Comparison of ENCODE assay signal across 21 cellular contexts in genomic region chr3:177089901-177090300, GRCh38.
DNase-seq lines count a peak whose midpoint lies in the region; ATAC-seq lines count a peak whose summit lies in the region.
"Had no signal": no experiment of that assay in that cellular context is flagged by ENCODE, and none has a peak within 500 bp of the region (broad histone marks: within the 10 kb centered on the region; RNA-seq: fewer than 3 reads in every experiment).

No MANE protein-coding gene starts in this region.

- H3K4me2 ChIP-seq in Karpas-422 (ENCODE audit: low read depth, low read length, poor library complexity, severe bottlenecking), result no peak overlapping the region
- H3K4me2 ChIP-seq: smooth muscle cell had no signal

- H3K4me1 Mint-ChIP-seq in CD4-positive, CD25-positive, alpha-beta regulatory T cell, result peaks cover 49 to 78% (median 56%) of the 10 kb centered on the region in 4 donors

- H3K27ac ChIP-seq in CD4-positive, CD25-positive, alpha-beta regulatory T cell (ENCODE audit: insufficient read depth, low read length, poor library complexity, severe bottlenecking), result no peak overlapping the region
- H3K27ac ChIP-seq in Karpas-422 (ENCODE audit: low read length), result peak overlapping the region; percentile 37; the same call in 1 of the 2 replicates
- H3K27ac ChIP-seq in cingulate gyrus (ENCODE audit: low read depth, low read length), result peak overlapping the region; percentile 71
- H3K27ac ChIP-seq: body of pancreas, esophagus squamous epithelium, Peyer's patch, thoracic aorta, vagina had no signal

- H3K9me3 Mint-ChIP-seq in CD4-positive, CD25-positive, alpha-beta regulatory T cell, result peaks cover 0 to 27% (median 9%) of the 10 kb centered on the region in 7 donors

- H3K9me3 ChIP-seq in CD4-positive, CD25-positive, alpha-beta regulatory T cell (ENCODE audit: control insufficient read depth in 2 of 2, low read length in 2 of 2), result peaks cover 6 to 15% of the 10 kb centered on the region in 2 experiments
- no peaks in the 10 kb centered on the region; the same call in 1 of the 2 replicates for H3K9me3 ChIP-seq in Karpas-422 (ENCODE audit: low read length)
- H3K9me3 ChIP-seq: body of pancreas, gastrocnemius medialis, thoracic aorta, vagina had no signal

- H3K4me1 ChIP-seq in CD4-positive, CD25-positive, alpha-beta regulatory T cell (ENCODE audit: control insufficient read depth, insufficient read depth, low read length, poor library complexity, severe bottlenecking), result peaks cover 27% of the 10 kb centered on the region
- H3K4me1 ChIP-seq in Karpas-422 (ENCODE audit: low read length), result peaks cover 50% of the 10 kb centered on the region
- H3K4me1 ChIP-seq: body of pancreas had no signal

- H3K4me3 Mint-ChIP-seq in CD4-positive, CD25-positive, alpha-beta regulatory T cell, result peak overlapping the region in 1 of 4 donors; percentile 2
- H3K4me3 Mint-ChIP-seq: effector memory CD8-positive, alpha-beta T cell had no signal

- peak overlapping the region in 2 of 3 donors; percentile 21 to 77 for H3K27ac Mint-ChIP-seq in CD4-positive, CD25-positive, alpha-beta regulatory T cell

- H3K27me3 Mint-ChIP-seq in CD4-positive, CD25-positive, alpha-beta regulatory T cell, result no peaks in the 10 kb centered on the region
- H3K27me3 Mint-ChIP-seq: effector memory CD8-positive, alpha-beta T cell had no signal

- no peaks in the 10 kb centered on the region for H3K9me2 ChIP-seq in Karpas-422 (replicated peaks; ENCODE audit: insufficient read depth, low read length)

- H4K20me1 ChIP-seq in Karpas-422 (ENCODE audit: insufficient read depth, low read depth, low read length), result no peaks in the 10 kb centered on the region

- no peak for DNase-seq in CD4-positive, CD25-positive, alpha-beta regulatory T cell
- DNase-seq in Karpas-422 (no peak), pons (ENCODE audit: low spot score) (peak; percentile 72), NCI-H2171 treated with DMSO at 0.1 percent for 48 hours (lab: John Stamatoyannopoulos, UW) (no peak), NCI-H2227 (lab: John Stamatoyannopoulos, UW; ENCODE audit: unreplicated experiment) (no peak)
- DNase-seq: body of pancreas; effector memory CD8-positive, alpha-beta T cell; esophagus squamous epithelium; gastrocnemius medialis; NCI-H1436 treated with DMSO at 0.1 percent for 48 hours; NCI-H510A treated with DMSO at 0.1 percent for 48 hours; Peyer's patch; stimulated activated CD4-positive, alpha-beta T cell treated with anti-CD3 and anti-CD28 coated beads, Interleukin-2, amount 100 ng/mL, for 24 hours; T-helper 1 cell had no signal

- no peak overlapping the region for H2AFZ ChIP-seq in Karpas-422 (ENCODE audit: low read length)

- no peak for ATAC-seq in CD4-positive, CD25-positive, alpha-beta regulatory T cell (ENCODE audit: low read depth in 2 of 2)
- no peak for ATAC-seq in GM18861 (IDR thresholded peaks at IDR 0.05; ENCODE audit: unreplicated experiment)
- no peak for ATAC-seq in HG02840 (IDR thresholded peaks at IDR 0.05; ENCODE audit: low FRiP score, unreplicated experiment)
- ATAC-seq: body of pancreas; effector memory CD8-positive, alpha-beta T cell; gastrocnemius medialis had no signal

- H3K36me3 ChIP-seq in CD4-positive, CD25-positive, alpha-beta regulatory T cell (ENCODE audit: control insufficient read depth, insufficient read depth, low read length), result peaks cover 5% of the 10 kb centered on the region
- H3K36me3 ChIP-seq in Karpas-422 (ENCODE audit: insufficient read depth, low read length), result 0 out of 2 replicates have a peak, but pooled peaks cover 6% of the 10 kb centered on the region
- H3K36me3 ChIP-seq: gastrocnemius medialis, Peyer's patch, thoracic aorta, vagina had no signal

- no peak overlapping the region for H3K9ac ChIP-seq in Karpas-422 (ENCODE audit: low read length)

- no peak overlapping the region for H3K4me3 ChIP-seq in CD4-positive, CD25-positive, alpha-beta regulatory T cell (ENCODE audit: low read depth, low read length)
- H3K4me3 ChIP-seq in Karpas-422 (ENCODE audit: low read length), result no peak overlapping the region
- H3K4me3 ChIP-seq: body of pancreas, esophagus squamous epithelium, gastrocnemius medialis, K562, Peyer's patch, smooth muscle cell, thoracic aorta, vagina had no signal

- no peaks in the 10 kb centered on the region for H3K27me3 ChIP-seq in CD4-positive, CD25-positive, alpha-beta regulatory T cell (ENCODE audit: control insufficient read depth, insufficient read depth, low read length)
- H3K27me3 ChIP-seq in Karpas-422 (ENCODE audit: low read length), result no peaks in the 10 kb centered on the region
- H3K27me3 ChIP-seq: body of pancreas, esophagus squamous epithelium, gastrocnemius medialis, Peyer's patch, vagina had no signal

- H3K79me2 ChIP-seq in Karpas-422 (ENCODE audit: low read length), result peaks cover 96% of the 10 kb centered on the region

- H3K36me3 Mint-ChIP-seq in CD4-positive, CD25-positive, alpha-beta regulatory T cell, result peaks cover 43% of the 10 kb centered on the region
